ENCODE assay signal across 13 cellular contexts in genomic region chr17:39737331-39737760, GRCh38. TPM values are rescaled to one million over a fixed set of nuclear protein-coding genes. Genes with fewer than 3 reads are reported as not detected.
DNase-seq lines count a peak whose midpoint lies in the region; ATAC-seq and TF ChIP-seq lines count a peak whose summit lies in the region.
"Had no signal": no experiment of that assay in that cellular context is flagged by ENCODE, and none has a peak within 500 bp of the region (broad histone marks: within the 10 kb centered on the region; RNA-seq: fewer than 3 reads in every experiment).

No MANE protein-coding gene starts in this region.

- H2BK5ac ChIP-seq in neuronal stem cell (ENCODE audit: low read length) = no peak overlapping the region

- H3K79me1 ChIP-seq in neuronal stem cell (ENCODE audit: low read depth, low read length) = no peaks in the 10 kb centered on the region

- no peak overlapping the region for H3K23ac ChIP-seq in neuronal stem cell (ENCODE audit: low read depth, low read length, poor library complexity)

- intact Hi-C loops in PC-3 (cut with micrococcal nuclease) = no loop called here

- no peak overlapping the region for H3K14ac ChIP-seq in neuronal stem cell (ENCODE audit: low read length)

- H3K27me3 ChIP-seq in PC-3 (ENCODE audit: low read length) = no peaks in the 10 kb centered on the region
- H3K27me3 ChIP-seq in iPS DF 6.9 (ENCODE audit: control insufficient read depth, insufficient read depth, low read length) = no peaks in the 10 kb centered on the region
- peaks cover 0 to 69% (median 26%) of the 10 kb centered on the region in 3 experiments for H3K27me3 ChIP-seq in neuronal stem cell (ENCODE audit: control insufficient read depth in 3 of 3, insufficient read depth in 3 of 3, low read depth in 1 of 3, low read length in 3 of 3)

- H2AFZ ChIP-seq in PC-3 (ENCODE audit: low read length) = peak overlapping the region; percentile 85
- H2AFZ ChIP-seq in neuronal stem cell (ENCODE audit: low read length) = no peak overlapping the region

- no peaks in the 10 kb centered on the region for H3K9me2 ChIP-seq in PC-3 (replicated peaks; ENCODE audit: low read length)

- H3K36me3 ChIP-seq in PC-3 (ENCODE audit: low read depth, low read length) (no peaks in the 10 kb centered on the region), iPS DF 6.9 (ENCODE audit: control insufficient read depth, insufficient read depth, low read length) (no peaks in the 10 kb centered on the region), neuronal stem cell (replicated peaks in 1 of 2; ENCODE audit: control insufficient read depth in 2 of 2, insufficient read depth in 2 of 2, low read length in 2 of 2) (no peaks in the 10 kb centered on the region)

- peak overlapping the region; percentile 53 for H3K18ac ChIP-seq in neuronal stem cell (ENCODE audit: low read length)

- TF ChIP-seq CTCF in PC-3 (conservative IDR thresholded peaks at IDR 0.05; ENCODE audit: low read depth, low read length) = no peak

- peak overlapping the region; percentile 63 for H2BK15ac ChIP-seq in neuronal stem cell (ENCODE audit: low read length)

- H3K4me3 ChIP-seq in PC-3 (ENCODE audit: low read length) (peak overlapping the region; percentile 88), iPS DF 6.9 (ENCODE audit: low read length) (peak overlapping the region; percentile 62; the same call in 1 of the 2 replicates), neuronal stem cell (ENCODE audit: low read length in 2 of 2) (no peak overlapping the region)

- peaks cover 16% of the 10 kb centered on the region; the same call in 1 of the 2 replicates for H3K79me2 ChIP-seq in PC-3 (ENCODE audit: low read length)

- H2BK12ac ChIP-seq in neuronal stem cell (ENCODE audit: low read length) = no peak overlapping the region

- no TSS peak for BruUV-seq in PC-3 (replicated peaks; lab: Mats Ljungman, UMichigan)

- H4K91ac ChIP-seq in neuronal stem cell (ENCODE audit: low read depth, low read length, poor library complexity) = no peak overlapping the region

- peaks cover 35% of the 10 kb centered on the region for H3K4me1 ChIP-seq in PC-3 (ENCODE audit: insufficient read depth, low read length)
- H3K4me1 ChIP-seq in iPS DF 6.9 (ENCODE audit: control insufficient read depth, insufficient read depth, low read length) = peaks cover 12% of the 10 kb centered on the region
- H3K4me1 ChIP-seq in neuronal stem cell (ENCODE audit: control insufficient read depth in 2 of 2, insufficient read depth in 1 of 2, low read depth in 1 of 2, low read length in 2 of 2) = peaks cover 14 to 20% of the 10 kb centered on the region in 2 donors

- H4K20me1 ChIP-seq in PC-3 (ENCODE audit: low read length) = peaks cover 5% of the 10 kb centered on the region; the same call in 1 of the 2 replicates

- peak overlapping the region; percentile 73 for H2AK5ac ChIP-seq in neuronal stem cell (ENCODE audit: low read depth, low read length)

- peak overlapping the region; percentile 89; the same call in 1 of the 2 replicates for H3K27ac ChIP-seq in PC-3 (ENCODE audit: low read length)
- no peak overlapping the region for H3K27ac ChIP-seq in iPS DF 6.9 (ENCODE audit: low read length)
- H3K27ac ChIP-seq in neuronal stem cell (replicated peaks; ENCODE audit: low read length) = no peak overlapping the region

- H3K9me3 ChIP-seq in PC-3 (ENCODE audit: low read length) = no peaks in the 10 kb centered on the region
- H3K9me3 ChIP-seq in iPS DF 6.9 (ENCODE audit: control insufficient read depth, insufficient read depth, low read length) = no peaks in the 10 kb centered on the region
- H3K9me3 ChIP-seq in neuronal stem cell (replicated peaks in 1 of 2; ENCODE audit: control insufficient read depth in 2 of 2, insufficient read depth in 1 of 2, low read depth in 1 of 2, low read length in 2 of 2) = no peaks in the 10 kb centered on the region

- CTCF ChIA-PET in PC-3 (lab: Charles Lee) = no interaction called here

- H3K9ac ChIP-seq in PC-3 (ENCODE audit: low read length) (no peak overlapping the region), neuronal stem cell (ENCODE audit: low read depth, low read length, poor library complexity) (peak overlapping the region; percentile 7)

- H3F3A ChIP-seq in PC-3 (ENCODE audit: low read length, unreplicated experiment) = no peaks in the 10 kb centered on the region

- no peak overlapping the region for H3K4ac ChIP-seq in neuronal stem cell (ENCODE audit: low read length)

- peak overlapping the region; percentile 96 for H3K4me2 ChIP-seq in PC-3 (ENCODE audit: low read length)
- H3K4me2 ChIP-seq in neuronal stem cell (ENCODE audit: insufficient read depth, low read length, poor library complexity, severe bottlenecking) = peak overlapping the region; percentile 94

- no peak for ATAC-seq in PC-3

- no peak overlapping the region for H4K8ac ChIP-seq in neuronal stem cell (ENCODE audit: low read depth, low read length)

- WGBS in iPS DF 6.9 (ENCODE audit: insufficient coverage, insufficient read length) = no CpG with 5 or more reads among the region's 11 CpGs
- no CpG with 5 or more reads among the region's 11 CpGs for WGBS in neuronal stem cell (ENCODE audit: extremely low coverage in 2 of 2, insufficient read length in 2 of 2, insufficient replicate concordance in 1 of 2), 2 donors

- no peak overlapping the region for H2BK120ac ChIP-seq in neuronal stem cell (ENCODE audit: low read depth, low read length)

- DNase-seq in COLO668 (lab: John Stamatoyannopoulos, UW; ENCODE audit: unreplicated experiment) (peak; percentile 20), PC-3 (no peak), iPS DF 6.9 (ENCODE audit: low read depth, low spot score) (no peak), neuronal stem cell (ENCODE audit: low spot score) (no peak), NCI-H2029 (lab: John Stamatoyannopoulos, UW) (no peak), NK-92 (lab: John Stamatoyannopoulos, UW; ENCODE audit: unreplicated experiment) (no peak), Kasumi-1 (lab: John Stamatoyannopoulos, UW) (no peak)
- DNase-seq in activated CD4-positive, CD25-positive, alpha-beta regulatory T cell treated with anti-CD3 and anti-CD28 coated beads, Interleukin-2, amount 50 U/mL, for 72 hours = no peak
- DNase-seq: activated gamma-delta T cell, GOT3, midbrain had no signal

- POLR2A ChIA-PET in PC-3 (lab: Charles Lee; ENCODE audit: unreplicated experiment) = no interaction called here

RNA-seq across cellular contexts. Expression of gene GRB7, which starts 0.4 kb away (rescaled TPM):
- 21.2 and 31.3 TPM in 2 replicates for total RNA-seq in PC-3 (2014; rRNA removed)
- 5.9 TPM for polyA plus RNA-seq in neuronal stem cell (2013, experiment 1 of 2)
- polyA plus RNA-seq in neuronal stem cell (2013, experiment 2 of 2) = 5.9 TPM
- total RNA-seq: frontal cortex had no signal
- polyA plus RNA-seq: CD14-positive monocyte had no signal

RNA-seq across cellular contexts. Expression of gene MIEN1, which starts 7.0 kb away (rescaled TPM):
- total RNA-seq in PC-3 (2014; rRNA removed) = 52.0 and 57.8 TPM in 2 replicates
- polyA plus RNA-seq in neuronal stem cell (2013, experiment 1 of 2) = 78.7 TPM
- polyA plus RNA-seq in neuronal stem cell (2013, experiment 2 of 2) = 72.6 TPM

RNA-seq across cellular contexts. Expression of gene ERBB2, which starts 37.5 kb away (rescaled TPM):
- total RNA-seq in PC-3 (2014; rRNA removed) = 36.2 and 57.1 TPM in 2 replicates
- polyA plus RNA-seq in neuronal stem cell (2013, experiment 1 of 2) = 69.2 TPM
- 69.0 TPM for polyA plus RNA-seq in neuronal stem cell (2013, experiment 2 of 2)

RNA-seq across cellular contexts. Expression of gene PGAP3, which starts 49.5 kb away (rescaled TPM):
- total RNA-seq in PC-3 (2014; rRNA removed) = 5.9 and 10.3 TPM in 2 replicates
- polyA plus RNA-seq in neuronal stem cell (2013, experiment 1 of 2) = 10.1 TPM
- polyA plus RNA-seq in neuronal stem cell (2013, experiment 2 of 2) = 11.1 TPM

Comparison
In these comparisons a context has a peak if more than half of its experiments do, and no peak if none do; other contexts are left out.
1. H3K4me3 ChIP-seq: peak in PC-3 (single experiment) and iPS DF 6.9 (single experiment); none in neuronal stem cell (0 of 2).